20 cellular contexts compared by ENCODE assay signal in the genomic region with DNA sequence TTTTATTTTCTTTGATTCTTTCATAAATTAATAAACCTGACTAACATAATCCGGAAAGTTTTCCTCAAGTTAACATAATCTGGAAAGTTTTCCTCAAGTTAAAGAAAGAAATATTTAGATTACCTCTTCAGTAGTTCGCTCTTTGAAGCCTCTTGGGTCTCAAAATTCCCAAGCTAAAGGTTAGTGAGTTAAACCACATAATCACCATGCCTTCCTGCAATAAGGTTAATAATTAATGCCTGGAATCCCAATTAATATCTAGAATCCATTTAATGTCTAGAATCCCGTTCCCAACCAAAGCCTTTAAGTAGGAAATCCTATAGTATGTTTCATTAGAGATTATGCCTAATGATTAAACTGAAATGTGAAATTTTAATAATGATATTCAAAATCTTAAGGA. TPM values are rescaled to one million over a fixed set of nuclear protein-coding genes. Genes with fewer than 3 reads are reported as not detected.
DNase-seq lines count a peak whose midpoint lies in the region; ATAC-seq, FAIRE-seq and TF ChIP-seq lines count a peak whose summit lies in the region.
"Had no signal": no experiment of that assay in that cellular context is flagged by ENCODE, and none has a peak within 500 bp of the region (broad histone marks: within the 10 kb centered on the region; RNA-seq: fewer than 3 reads in every experiment).

No MANE protein-coding gene starts in this region.

- no peaks in the 10 kb centered on the region for H3K36me3 Mint-ChIP-seq in naive thymus-derived CD8-positive, alpha-beta T cell
- H3K36me3 Mint-ChIP-seq: CD14-positive monocyte; CD4-positive, alpha-beta memory T cell had no signal

- ATAC-seq in HepG2 (no peak), right lobe of liver (no peak), HG03460 (IDR thresholded peaks at IDR 0.05; ENCODE audit: unreplicated experiment) (no peak)
- no peak for ATAC-seq in naive thymus-derived CD8-positive, alpha-beta T cell

- H3K4me3 ChIP-seq in HepG2 (replicated peaks in 1 of 3; ENCODE audit: insufficient read depth in 1 of 3, low read depth in 2 of 3, low read length in 3 of 3): no peak overlapping the region
- H3K4me3 ChIP-seq in right lobe of liver: no peak overlapping the region
- peak overlapping the region; percentile 31 for H3K4me3 ChIP-seq in epithelial cell of proximal tubule (ENCODE audit: low read depth, low read length)
- H3K4me3 ChIP-seq: BLaER1, GM23248, HAP-1 had no signal

- no peaks in the 10 kb centered on the region for H3K4me1 Mint-ChIP-seq in naive thymus-derived CD8-positive, alpha-beta T cell
- H3K4me1 Mint-ChIP-seq: CD14-positive monocyte; CD4-positive, alpha-beta memory T cell had no signal

- TSS peak; percentile 9 for BruUV-seq in HepG2 (replicated peaks; lab: Mats Ljungman, UMichigan)

- CTCF ChIA-PET in HepG2 (lab: Yijun Ruan, JAX; ENCODE audit: low intra/inter-chr PET ratio, low total read pairs): no interaction called here

- H3K79me2 ChIP-seq in HepG2 (ENCODE audit: insufficient read depth, low read length): peaks cover 60% of the 10 kb centered on the region

- TF ChIP-seq RAD21 in HepG2 (CRISPR knock-in tag; IDR thresholded peaks at IDR 0.05): no peak

- intact Hi-C loops in HepG2 (cut with micrococcal nuclease; ENCODE audit: unreplicated experiment) (no loop called here), right lobe of liver (cut with DNase I) (no loop called here)

- no peaks in the 10 kb centered on the region for H3K27me3 ChIP-seq in HepG2 (ENCODE audit: control insufficient read depth in 1 of 2, insufficient read depth in 2 of 2, low read length in 2 of 2)
- no peaks in the 10 kb centered on the region for H3K27me3 ChIP-seq in right lobe of liver
- H3K27me3 ChIP-seq: BLaER1 had no signal

- H3K27me3 Mint-ChIP-seq in naive thymus-derived CD8-positive, alpha-beta T cell: peaks cover 16 to 76% (median 25%) of the 10 kb centered on the region in 5 donors

- H3K4me3 Mint-ChIP-seq in naive thymus-derived CD8-positive, alpha-beta T cell: no peak overlapping the region
- H3K4me3 Mint-ChIP-seq: CD14-positive monocyte; CD4-positive, alpha-beta memory T cell had no signal

- peaks cover 85% of the 10 kb centered on the region for H3K4me1 ChIP-seq in HepG2 (ENCODE audit: insufficient read depth, low read length)
- H3K4me1 ChIP-seq in right lobe of liver: peaks cover 0 to 8% (median 2%) of the 10 kb centered on the region in 4 donors
- H3K4me1 ChIP-seq: BLaER1, HAP-1 had no signal

- no peak overlapping the region for H3K27ac ChIP-seq in HepG2 (ENCODE audit: extremely low read length, insufficient read depth, low read length)
- H3K27ac ChIP-seq in right lobe of liver: no peak overlapping the region
- H3K27ac ChIP-seq: 22Rv1, BLaER1, GM23248, HL-60 had no signal

- no peak for TF ChIP-seq EP300 in HepG2 (IDR thresholded peaks at IDR 0.05; ENCODE audit: low read depth in 2 of 2, low read length in 2 of 2)
- TF ChIP-seq EP300 in HepG2 (CRISPR knock-in tag; IDR thresholded peaks at IDR 0.05; ENCODE audit: borderline replicate concordance): no peak

- no peak for DNase-seq in HepG2 (ENCODE audit: low spot score)
- no peak for DNase-seq in right lobe of liver
- DNase-seq in epithelial cell of proximal tubule (ENCODE audit: low read depth): no peak
- DNase-seq in kidney tubule cell (ENCODE audit: low spot score): peak; percentile 56
- DNase-seq in renal cortical epithelial cell (ENCODE audit: low read depth): peak; percentile 94
- no peak for DNase-seq in naive thymus-derived CD8-positive, alpha-beta T cell
- no peak for DNase-seq in EL
- DNase-seq: CD4-positive, alpha-beta memory T cell; GDM1; GM23248; IMR-90 had no signal

- no peaks in the 10 kb centered on the region for H3K9me3 ChIP-seq in HepG2 (ENCODE audit: low read length)
- no peaks in the 10 kb centered on the region for H3K9me3 ChIP-seq in right lobe of liver
- H3K9me3 ChIP-seq: BLaER1, HAP-1 had no signal

- POLR2A ChIA-PET in HepG2 (lab: Yijun Ruan, JAX): no interaction called here
- POLR2A ChIA-PET in naive thymus-derived CD8-positive, alpha-beta T cell (lab: Charles Lee): no interaction called here

- H4K20me1 ChIP-seq in HepG2 (ENCODE audit: insufficient read depth, low read length): no peaks in the 10 kb centered on the region; the same call in 1 of the 2 replicates
- H4K20me1 ChIP-seq: BLaER1 had no signal

- WGBS in HepG2 (ENCODE audit: low lambda C conversion rate): 83% methylated on average over 3 of the region's 3 CpGs
- WGBS in right lobe of liver (ENCODE audit: insufficient coverage, low coverage, low lambda C conversion rate, missing lambda C conversion rate): 49% methylated on average over 3 of the region's 3 CpGs

- peaks cover 0 to 1% (median 0%) of the 10 kb centered on the region in 9 donors for H3K9me3 Mint-ChIP-seq in naive thymus-derived CD8-positive, alpha-beta T cell

- in situ Hi-C loops in HepG2 (cut with HindIII; ENCODE audit: extremely low pct_ligation_motif_present, low pct_unique_long_range_greater_than_20kb): no loop called here

- no peak overlapping the region for H3K4me2 ChIP-seq in HepG2 (ENCODE audit: low read depth, low read length)
- H3K4me2 ChIP-seq: BLaER1 had no signal

- H3K36me3 ChIP-seq in HepG2 (replicated peaks in 1 of 2; ENCODE audit: control insufficient read depth in 1 of 2, insufficient read depth in 2 of 2, low read length in 2 of 2) (peaks cover 12 to 53% of the 10 kb centered on the region in 2 experiments), right lobe of liver (no peaks in the 10 kb centered on the region)
- H3K36me3 ChIP-seq: BLaER1, HAP-1 had no signal

- H2AFZ ChIP-seq in HepG2 (ENCODE audit: low read length): no peak overlapping the region
- H2AFZ ChIP-seq: GM23248 had no signal

- no peak overlapping the region for H3K27ac Mint-ChIP-seq in naive thymus-derived CD8-positive, alpha-beta T cell
- H3K27ac Mint-ChIP-seq: CD14-positive monocyte; CD4-positive, alpha-beta memory T cell had no signal

- no peak for FAIRE-seq in HepG2 (lab: Jason Lieb, UNC)
- FAIRE-seq: D721Med, GM12892, GM18507 had no signal

- H3K9ac ChIP-seq in HepG2 (ENCODE audit: insufficient read depth, low read depth, low read length): no peak overlapping the region
- H3K9ac ChIP-seq: BLaER1, GM23248 had no signal

- no peak for TF ChIP-seq POLR2A in HepG2 (IDR thresholded peaks at IDR 0.05; ENCODE audit: insufficient read depth in 1 of 2, low read depth in 2 of 2, low read length in 2 of 2)
- no peak for TF ChIP-seq POLR2A in right lobe of liver (IDR thresholded peaks at IDR 0.05)

- no peak for TF ChIP-seq CTCF in HepG2 (CRISPR knock-in tag; IDR thresholded peaks at IDR 0.05)
- TF ChIP-seq CTCF in right lobe of liver (IDR thresholded peaks at IDR 0.05): no peak
- TF ChIP-seq CTCF in epithelial cell of proximal tubule (conservative IDR thresholded peaks at IDR 0.05; ENCODE audit: low read depth, low read length): no peak

RNA-seq across cellular contexts. Expression of a gene that starts 12.9 kb away (rescaled TPM):
- total RNA-seq in HepG2 (2016; rRNA removed; fragmentation: Illumina TruSeq; extraction: Trizol) (36.2 and 40.4 TPM in 2 replicates), right lobe of liver (1 to 10 TPM in 3 of 6 experiments, under 1 TPM in 3; 0.68 to 3.8 (median 0.92) TPM), epithelial cell of proximal tubule (112 and 142 TPM in 2 replicates), renal cortical epithelial cell (286 and 494 TPM in 2 replicates)
- total RNA-seq in HepG2 (2016; cell fraction: cytosol; rRNA removed; fragmentation: Illumina TruSeq; extraction: Trizol; ENCODE audit: low read depth): 23.4 and 24.8 TPM in 2 replicates
- 34.4 and 42.0 TPM in 2 replicates for total RNA-seq in HepG2 (2016; cell fraction: insoluble cytoplasmic fraction; rRNA removed; fragmentation: Illumina TruSeq; extraction: Trizol)
- total RNA-seq in HepG2 (2016; cell fraction: membrane; rRNA removed; fragmentation: Illumina TruSeq; extraction: Trizol): 13.9 and 16.3 TPM in 2 replicates
- 34.1 and 37.7 TPM in 2 replicates for total RNA-seq in HepG2 (2016; cell fraction: nucleus; rRNA removed; fragmentation: Illumina TruSeq; extraction: Trizol)
- 6.5 and 9.0 TPM in 2 replicates for polyA plus RNA-seq in HepG2 (2011; rRNA removed)
- 4.7 and 6.5 TPM in 2 replicates for polyA plus RNA-seq in HepG2 (2011; cell fraction: cytosol; rRNA removed)
- 8.1 and 9.5 TPM in 2 replicates for polyA plus RNA-seq in HepG2 (2011; cell fraction: nucleus; rRNA removed)
- 17.9 and 50.5 TPM in 2 replicates for polyA plus RNA-seq in HepG2 (2012)
- 4.5 and 5.8 TPM in 2 replicates for polyA plus RNA-seq in HepG2 (2016; cell fraction: cytosol; fragmentation: Illumina TruSeq; extraction: Trizol; ENCODE audit: low read depth)
- 33.2 and 33.9 TPM in 2 replicates for polyA plus RNA-seq in HepG2 (2016; cell fraction: insoluble cytoplasmic fraction; fragmentation: Illumina TruSeq; extraction: Trizol; ENCODE audit: low read depth)
- polyA plus RNA-seq in HepG2 (2016; cell fraction: membrane; fragmentation: Illumina TruSeq; extraction: Trizol; ENCODE audit: low read depth): 6.3 and 6.7 TPM in 2 replicates
- 25.2 and 32.0 TPM in 2 replicates for polyA plus RNA-seq in HepG2 (2016; cell fraction: nucleus; fragmentation: Illumina TruSeq; extraction: Trizol; ENCODE audit: insufficient read depth, low read depth)
- polyA minus RNA-seq in HepG2 (2011; rRNA and poly(A)+ RNA removed; ENCODE audit: low replicate concordance): 0.05 and 14.8 TPM in 2 replicates
- 9.5 and 14.1 TPM in 2 replicates for polyA minus RNA-seq in HepG2 (2011; cell fraction: cytosol; rRNA and poly(A)+ RNA removed)
- polyA minus RNA-seq in HepG2 (2011; cell fraction: nucleus; rRNA and poly(A)+ RNA removed): 26.1 and 43.1 TPM in 2 replicates
- not detected for total RNA-seq in naive thymus-derived CD8-positive, alpha-beta T cell
- not detected for polyA plus RNA-seq in naive thymus-derived CD8-positive, alpha-beta T cell
- total RNA-seq: GM23248, IMR-90 had no signal
- polyA plus RNA-seq: CD14-positive monocyte; CD4-positive, alpha-beta memory T cell; GM23248; IMR-90 had no signal

RNA-seq across cellular contexts. Expression of a gene that starts 57.8 kb away (rescaled TPM):
- total RNA-seq in HepG2 (2016; rRNA removed; fragmentation: Illumina TruSeq; extraction: Trizol) (83.8 and 90.2 TPM in 2 replicates), right lobe of liver (10 to 100 TPM; 11.1 to 16.4 (median 13.1) TPM), epithelial cell of proximal tubule (38.3 and 56.9 TPM in 2 replicates), renal cortical epithelial cell (55.6 and 58.9 TPM in 2 replicates)
- total RNA-seq in HepG2 (2016; cell fraction: cytosol; rRNA removed; fragmentation: Illumina TruSeq; extraction: Trizol; ENCODE audit: low read depth): 24.9 and 25.3 TPM in 2 replicates
- total RNA-seq in HepG2 (2016; cell fraction: insoluble cytoplasmic fraction; rRNA removed; fragmentation: Illumina TruSeq; extraction: Trizol): 83.6 and 84.1 TPM in 2 replicates
- total RNA-seq in HepG2 (2016; cell fraction: membrane; rRNA removed; fragmentation: Illumina TruSeq; extraction: Trizol): 55.9 and 57.0 TPM in 2 replicates
- 67.1 and 77.0 TPM in 2 replicates for total RNA-seq in HepG2 (2016; cell fraction: nucleus; rRNA removed; fragmentation: Illumina TruSeq; extraction: Trizol)
- 22.0 and 31.1 TPM in 2 replicates for polyA plus RNA-seq in HepG2 (2011; rRNA removed)
- 20.5 and 21.1 TPM in 2 replicates for polyA plus RNA-seq in HepG2 (2011; cell fraction: cytosol; rRNA removed)
- 31.6 and 35.0 TPM in 2 replicates for polyA plus RNA-seq in HepG2 (2011; cell fraction: nucleus; rRNA removed)
- polyA plus RNA-seq in HepG2 (2012): 25.2 and 37.6 TPM in 2 replicates
- polyA plus RNA-seq in HepG2 (2016; cell fraction: cytosol; fragmentation: Illumina TruSeq; extraction: Trizol; ENCODE audit: low read depth): 12.3 and 19.0 TPM in 2 replicates
- 74.2 and 76.1 TPM in 2 replicates for polyA plus RNA-seq in HepG2 (2016; cell fraction: insoluble cytoplasmic fraction; fragmentation: Illumina TruSeq; extraction: Trizol; ENCODE audit: low read depth)
- polyA plus RNA-seq in HepG2 (2016; cell fraction: membrane; fragmentation: Illumina TruSeq; extraction: Trizol; ENCODE audit: low read depth): 32.7 and 42.2 TPM in 2 replicates
- polyA plus RNA-seq in HepG2 (2016; cell fraction: nucleus; fragmentation: Illumina TruSeq; extraction: Trizol; ENCODE audit: insufficient read depth, low read depth): 92.0 and 106 TPM in 2 replicates
- 16.3 and 37.2 TPM in 2 replicates for polyA minus RNA-seq in HepG2 (2011; rRNA and poly(A)+ RNA removed; ENCODE audit: low replicate concordance)
- polyA minus RNA-seq in HepG2 (2011; cell fraction: cytosol; rRNA and poly(A)+ RNA removed): 29.2 and 31.6 TPM in 2 replicates
- polyA minus RNA-seq in HepG2 (2011; cell fraction: nucleus; rRNA and poly(A)+ RNA removed): 41.7 and 50.5 TPM in 2 replicates
- 10 to 100 TPM; 21.9 to 22.1 TPM for total RNA-seq in naive thymus-derived CD8-positive, alpha-beta T cell
- polyA plus RNA-seq in naive thymus-derived CD8-positive, alpha-beta T cell: 10 to 100 TPM; 13.2 to 19.7 (median 16.1) TPM

Comparison
In these comparisons a context has a peak if more than half of its experiments do, and no peak if none do; other contexts are left out.
1. DNase-seq: peak in kidney tubule cell (single experiment) and renal cortical epithelial cell (single experiment); none in HepG2 (single experiment), right lobe of liver (0 of 3), epithelial cell of proximal tubule (single experiment), naive thymus-derived CD8-positive, alpha-beta T cell (0 of 10) and EL (single experiment).